1 cellular context compared by ENCODE assay signal in the genomic region with DNA sequence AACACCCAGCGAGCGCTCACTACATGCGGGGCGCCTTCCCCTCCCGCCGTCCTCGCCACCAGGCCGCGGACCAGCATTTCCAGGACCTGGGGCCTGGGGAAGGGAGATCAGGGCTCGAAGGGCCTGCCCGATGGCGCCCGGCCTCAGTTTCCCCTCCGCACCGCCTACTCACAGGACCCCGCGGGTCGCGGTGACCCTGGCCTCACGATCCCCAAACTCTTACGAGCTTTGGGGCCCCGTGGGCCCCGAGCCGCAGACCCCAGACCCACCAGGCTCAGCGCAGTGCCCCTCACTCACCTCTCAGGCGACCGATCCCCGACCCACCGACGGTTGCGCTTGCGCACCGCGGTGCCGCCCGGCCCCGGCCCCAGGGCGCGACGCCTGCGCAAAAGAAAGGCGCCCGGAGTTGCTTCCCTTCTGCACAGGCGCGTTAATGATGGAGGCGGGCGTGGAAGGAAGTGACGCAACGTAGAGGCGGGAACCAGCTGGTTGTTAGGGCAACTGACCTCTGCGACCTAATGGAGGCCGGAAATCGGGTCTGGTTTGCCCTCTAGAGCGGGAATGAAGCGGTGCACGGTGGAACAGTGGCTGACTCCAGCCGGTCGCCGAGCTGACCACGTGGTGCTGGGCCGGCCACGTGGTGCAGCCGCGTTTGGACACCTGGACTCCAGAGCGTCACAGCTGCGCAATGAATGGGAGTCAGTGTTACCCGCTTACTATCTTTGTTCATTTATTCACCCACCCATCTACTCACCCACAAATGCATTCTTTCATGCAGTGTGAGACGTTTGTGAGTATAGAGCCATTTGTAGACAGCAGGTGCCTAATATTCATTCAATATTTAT.
TF ChIP-seq lines count a peak whose summit lies in the region.

A gene with protein sequence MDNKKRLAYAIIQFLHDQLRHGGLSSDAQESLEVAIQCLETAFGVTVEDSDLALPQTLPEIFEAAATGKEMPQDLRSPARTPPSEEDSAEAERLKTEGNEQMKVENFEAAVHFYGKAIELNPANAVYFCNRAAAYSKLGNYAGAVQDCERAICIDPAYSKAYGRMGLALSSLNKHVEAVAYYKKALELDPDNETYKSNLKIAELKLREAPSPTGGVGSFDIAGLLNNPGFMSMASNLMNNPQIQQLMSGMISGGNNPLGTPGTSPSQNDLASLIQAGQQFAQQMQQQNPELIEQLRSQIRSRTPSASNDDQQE (minus strand): TSS at position 338 of the 845 bp plus-strand sequence. CDS start 14,205 bp downstream, outside the sequence.

TF ChIP-seq in K562, 482 proteins besides CTCF, POLR2A, EP300 and RAD21 (continued from another document and continues in another):
- TF ChIP-seq SP2 (IDR thresholded peaks at IDR 0.05; ENCODE audit: extremely low read depth, low read depth, low read length, poor library complexity, severe bottlenecking) = peak; percentile 50
- TF ChIP-seq, protein P1, sequence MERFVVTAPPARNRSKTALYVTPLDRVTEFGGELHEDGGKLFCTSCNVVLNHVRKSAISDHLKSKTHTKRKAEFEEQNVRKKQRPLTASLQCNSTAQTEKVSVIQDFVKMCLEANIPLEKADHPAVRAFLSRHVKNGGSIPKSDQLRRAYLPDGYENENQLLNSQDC (CRISPR knock-in tag; IDR thresholded peaks at IDR 0.05) = no peak
- no peak for TF ChIP-seq POLR2H (tag; IDR thresholded peaks at IDR 0.05; ENCODE audit: low read depth)
- TF ChIP-seq, protein P2, sequence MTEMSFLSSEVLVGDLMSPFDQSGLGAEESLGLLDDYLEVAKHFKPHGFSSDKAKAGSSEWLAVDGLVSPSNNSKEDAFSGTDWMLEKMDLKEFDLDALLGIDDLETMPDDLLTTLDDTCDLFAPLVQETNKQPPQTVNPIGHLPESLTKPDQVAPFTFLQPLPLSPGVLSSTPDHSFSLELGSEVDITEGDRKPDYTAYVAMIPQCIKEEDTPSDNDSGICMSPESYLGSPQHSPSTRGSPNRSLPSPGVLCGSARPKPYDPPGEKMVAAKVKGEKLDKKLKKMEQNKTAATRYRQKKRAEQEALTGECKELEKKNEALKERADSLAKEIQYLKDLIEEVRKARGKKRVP (CRISPR knock-in tag; IDR thresholded peaks at IDR 0.05) = peak; percentile 29; the same call in 1 of the 2 replicates
- no peak for TF ChIP-seq ZNF354B (CRISPR knock-in tag; IDR thresholded peaks at IDR 0.05)
- TF ChIP-seq RB1 (IDR thresholded peaks at IDR 0.05; ENCODE audit: low read depth) = peak; percentile 77
- TF ChIP-seq PHF8 (IDR thresholded peaks at IDR 0.05; ENCODE audit: borderline replicate concordance, low read length) = peak; percentile 86; the same call in 1 of the 2 replicates
- TF ChIP-seq SNIP1 (IDR thresholded peaks at IDR 0.05; ENCODE audit: low read depth) = no peak
- TF ChIP-seq FOXJ2 (tag; IDR thresholded peaks at IDR 0.05) = no peak; the same call in 1 of the 2 replicates
- no peak for TF ChIP-seq PHB (CRISPR knock-in tag; IDR thresholded peaks at IDR 0.05)
- peak; percentile 79; the same call in 1 of the 2 replicates for TF ChIP-seq GTF2F1 (IDR thresholded peaks at IDR 0.05; ENCODE audit: low read depth, low read length)
- TF ChIP-seq, protein P3, sequence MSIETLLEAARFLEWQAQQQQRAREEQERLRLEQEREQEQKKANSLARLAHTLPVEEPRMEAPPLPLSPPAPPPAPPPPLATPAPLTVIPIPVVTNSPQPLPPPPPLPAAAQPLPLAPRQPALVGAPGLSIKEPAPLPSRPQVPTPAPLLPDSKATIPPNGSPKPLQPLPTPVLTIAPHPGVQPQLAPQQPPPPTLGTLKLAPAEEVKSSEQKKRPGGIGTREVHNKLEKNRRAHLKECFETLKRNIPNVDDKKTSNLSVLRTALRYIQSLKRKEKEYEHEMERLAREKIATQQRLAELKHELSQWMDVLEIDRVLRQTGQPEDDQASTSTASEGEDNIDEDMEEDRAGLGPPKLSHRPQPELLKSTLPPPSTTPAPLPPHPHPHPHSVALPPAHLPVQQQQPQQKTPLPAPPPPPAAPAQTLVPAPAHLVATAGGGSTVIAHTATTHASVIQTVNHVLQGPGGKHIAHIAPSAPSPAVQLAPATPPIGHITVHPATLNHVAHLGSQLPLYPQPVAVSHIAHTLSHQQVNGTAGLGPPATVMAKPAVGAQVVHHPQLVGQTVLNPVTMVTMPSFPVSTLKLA (conservative IDR thresholded peaks at IDR 0.05) = peak; percentile 100
- TF ChIP-seq, protein P4, sequence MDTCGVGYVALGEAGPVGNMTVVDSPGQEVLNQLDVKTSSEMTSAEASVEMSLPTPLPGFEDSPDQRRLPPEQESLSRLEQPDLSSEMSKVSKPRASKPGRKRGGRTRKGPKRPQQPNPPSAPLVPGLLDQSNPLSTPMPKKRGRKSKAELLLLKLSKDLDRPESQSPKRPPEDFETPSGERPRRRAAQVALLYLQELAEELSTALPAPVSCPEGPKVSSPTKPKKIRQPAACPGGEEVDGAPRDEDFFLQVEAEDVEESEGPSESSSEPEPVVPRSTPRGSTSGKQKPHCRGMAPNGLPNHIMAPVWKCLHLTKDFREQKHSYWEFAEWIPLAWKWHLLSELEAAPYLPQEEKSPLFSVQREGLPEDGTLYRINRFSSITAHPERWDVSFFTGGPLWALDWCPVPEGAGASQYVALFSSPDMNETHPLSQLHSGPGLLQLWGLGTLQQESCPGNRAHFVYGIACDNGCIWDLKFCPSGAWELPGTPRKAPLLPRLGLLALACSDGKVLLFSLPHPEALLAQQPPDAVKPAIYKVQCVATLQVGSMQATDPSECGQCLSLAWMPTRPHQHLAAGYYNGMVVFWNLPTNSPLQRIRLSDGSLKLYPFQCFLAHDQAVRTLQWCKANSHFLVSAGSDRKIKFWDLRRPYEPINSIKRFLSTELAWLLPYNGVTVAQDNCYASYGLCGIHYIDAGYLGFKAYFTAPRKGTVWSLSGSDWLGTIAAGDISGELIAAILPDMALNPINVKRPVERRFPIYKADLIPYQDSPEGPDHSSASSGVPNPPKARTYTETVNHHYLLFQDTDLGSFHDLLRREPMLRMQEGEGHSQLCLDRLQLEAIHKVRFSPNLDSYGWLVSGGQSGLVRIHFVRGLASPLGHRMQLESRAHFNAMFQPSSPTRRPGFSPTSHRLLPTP (IDR thresholded peaks at IDR 0.05; ENCODE audit: borderline replicate concordance, extremely low read depth, insufficient read length) = no peak
- TF ChIP-seq, protein P5, sequence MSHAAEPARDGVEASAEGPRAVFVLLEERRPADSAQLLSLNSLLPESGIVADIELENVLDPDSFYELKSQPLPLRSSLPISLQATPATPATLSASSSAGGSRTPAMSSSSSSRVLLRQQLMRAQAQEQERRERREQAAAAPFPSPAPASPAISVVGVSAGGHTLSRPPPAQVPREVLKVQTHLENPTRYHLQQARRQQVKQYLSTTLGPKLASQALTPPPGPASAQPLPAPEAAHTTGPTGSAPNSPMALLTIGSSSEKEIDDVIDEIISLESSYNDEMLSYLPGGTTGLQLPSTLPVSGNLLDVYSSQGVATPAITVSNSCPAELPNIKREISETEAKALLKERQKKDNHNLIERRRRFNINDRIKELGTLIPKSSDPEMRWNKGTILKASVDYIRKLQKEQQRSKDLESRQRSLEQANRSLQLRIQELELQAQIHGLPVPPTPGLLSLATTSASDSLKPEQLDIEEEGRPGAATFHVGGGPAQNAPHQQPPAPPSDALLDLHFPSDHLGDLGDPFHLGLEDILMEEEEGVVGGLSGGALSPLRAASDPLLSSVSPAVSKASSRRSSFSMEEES (CRISPR knock-in tag; IDR thresholded peaks at IDR 0.05) = peak; percentile 84
- TF ChIP-seq, protein P6, sequence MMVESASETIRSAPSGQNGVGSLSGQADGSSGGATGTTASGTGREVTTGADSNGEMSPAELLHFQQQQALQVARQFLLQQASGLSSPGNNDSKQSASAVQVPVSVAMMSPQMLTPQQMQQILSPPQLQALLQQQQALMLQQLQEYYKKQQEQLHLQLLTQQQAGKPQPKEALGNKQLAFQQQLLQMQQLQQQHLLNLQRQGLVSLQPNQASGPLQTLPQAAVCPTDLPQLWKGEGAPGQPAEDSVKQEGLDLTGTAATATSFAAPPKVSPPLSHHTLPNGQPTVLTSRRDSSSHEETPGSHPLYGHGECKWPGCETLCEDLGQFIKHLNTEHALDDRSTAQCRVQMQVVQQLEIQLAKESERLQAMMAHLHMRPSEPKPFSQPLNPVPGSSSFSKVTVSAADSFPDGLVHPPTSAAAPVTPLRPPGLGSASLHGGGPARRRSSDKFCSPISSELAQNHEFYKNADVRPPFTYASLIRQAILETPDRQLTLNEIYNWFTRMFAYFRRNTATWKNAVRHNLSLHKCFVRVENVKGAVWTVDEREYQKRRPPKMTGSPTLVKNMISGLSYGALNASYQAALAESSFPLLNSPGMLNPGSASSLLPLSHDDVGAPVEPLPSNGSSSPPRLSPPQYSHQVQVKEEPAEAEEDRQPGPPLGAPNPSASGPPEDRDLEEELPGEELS (CRISPR knock-in tag; IDR thresholded peaks at IDR 0.05; ENCODE audit: borderline replicate concordance) = peak; percentile 99
- no peak for TF ChIP-seq LARP7 (IDR thresholded peaks at IDR 0.05)
- TF ChIP-seq ETV5 (CRISPR knock-in tag; IDR thresholded peaks at IDR 0.05; ENCODE audit: low read depth) = peak; percentile 94
- TF ChIP-seq HDAC1 (IDR thresholded peaks at IDR 0.05) = peak in 1 of 2 experiments; percentile 96; a peak in 2 of 4 replicates
- TF ChIP-seq FOS (IDR thresholded peaks at IDR 0.05; ENCODE audit: extremely low read depth, insufficient read length) = peak; percentile 85
- TF ChIP-seq ETV1 (tag; conservative IDR thresholded peaks at IDR 0.05; ENCODE audit: low read depth) = no peak; the same call in 1 of the 2 replicates
- no peak for TF ChIP-seq MCM3 (IDR thresholded peaks at IDR 0.05)
- peak; percentile 92 for TF ChIP-seq CXXC5 (CRISPR knock-in tag; IDR thresholded peaks at IDR 0.05)
- peak; percentile 98 for TF ChIP-seq CREB1 (IDR thresholded peaks at IDR 0.05)
- peak; percentile 98 for TF ChIP-seq CREB1 (CRISPR knock-in tag; IDR thresholded peaks at IDR 0.05)
- peak; percentile 76; the same call in 1 of the 2 replicates for TF ChIP-seq ZNF589 (CRISPR knock-in tag; IDR thresholded peaks at IDR 0.05; ENCODE audit: low read depth)
- TF ChIP-seq USF2 (CRISPR knock-in tag; IDR thresholded peaks at IDR 0.05) = peak; percentile 98
- TF ChIP-seq IRF2 (CRISPR knock-in tag; IDR thresholded peaks at IDR 0.05) = peak; percentile 91; the same call in 1 of the 2 replicates
- TF ChIP-seq FOXP1 (CRISPR knock-in tag; IDR thresholded peaks at IDR 0.05) = peak; percentile 99
- peak; percentile 92 for TF ChIP-seq MEIS2 (IDR thresholded peaks at IDR 0.05; ENCODE audit: partially characterized antibody)
- TF ChIP-seq, protein P7, sequence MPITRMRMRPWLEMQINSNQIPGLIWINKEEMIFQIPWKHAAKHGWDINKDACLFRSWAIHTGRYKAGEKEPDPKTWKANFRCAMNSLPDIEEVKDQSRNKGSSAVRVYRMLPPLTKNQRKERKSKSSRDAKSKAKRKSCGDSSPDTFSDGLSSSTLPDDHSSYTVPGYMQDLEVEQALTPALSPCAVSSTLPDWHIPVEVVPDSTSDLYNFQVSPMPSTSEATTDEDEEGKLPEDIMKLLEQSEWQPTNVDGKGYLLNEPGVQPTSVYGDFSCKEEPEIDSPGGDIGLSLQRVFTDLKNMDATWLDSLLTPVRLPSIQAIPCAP (CRISPR knock-in tag; IDR thresholded peaks at IDR 0.05; ENCODE audit: borderline replicate concordance) = peak; percentile 97
- TF ChIP-seq, protein P8, sequence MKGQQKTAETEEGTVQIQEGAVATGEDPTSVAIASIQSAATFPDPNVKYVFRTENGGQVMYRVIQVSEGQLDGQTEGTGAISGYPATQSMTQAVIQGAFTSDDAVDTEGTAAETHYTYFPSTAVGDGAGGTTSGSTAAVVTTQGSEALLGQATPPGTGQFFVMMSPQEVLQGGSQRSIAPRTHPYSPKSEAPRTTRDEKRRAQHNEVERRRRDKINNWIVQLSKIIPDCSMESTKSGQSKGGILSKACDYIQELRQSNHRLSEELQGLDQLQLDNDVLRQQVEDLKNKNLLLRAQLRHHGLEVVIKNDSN (CRISPR knock-in tag; IDR thresholded peaks at IDR 0.05) = peak; percentile 100
- peak; percentile 96 for TF ChIP-seq ATF7 (IDR thresholded peaks at IDR 0.05)
- TF ChIP-seq FOXM1 (IDR thresholded peaks at IDR 0.05; ENCODE audit: low read depth) = no peak
- peak; percentile 90; the same call in 1 of the 2 replicates for TF ChIP-seq FOXM1 (CRISPR knock-in tag; IDR thresholded peaks at IDR 0.05; ENCODE audit: low read depth)
- no peak for TF ChIP-seq MCM2 (IDR thresholded peaks at IDR 0.05; ENCODE audit: low read depth)
- TF ChIP-seq ZNF143 (CRISPR knock-in tag; IDR thresholded peaks at IDR 0.05) = peak; percentile 68; the same call in 1 of the 2 replicates
- TF ChIP-seq EZH2 (IDR thresholded peaks at IDR 0.05; ENCODE audit: borderline replicate concordance, low read depth, low read length) = no peak
